Comparison of ENCODE assay signal across 1 cellular context in genomic region chr1:64952055-64952699, GRCh38.
TF ChIP-seq lines count a peak whose summit lies in the region.

No MANE protein-coding gene starts in this region.

TF ChIP-seq in HEK293, 187 proteins besides CTCF, POLR2A, EP300 and RAD21 (continued from another document):
- TF ChIP-seq ZNF518A (tag by site-specific recombination; conservative IDR thresholded peaks at IDR 0.05; ENCODE audit: low read depth), result no peak
